ENCODE assay signal across 9 cellular contexts in the genomic region with DNA sequence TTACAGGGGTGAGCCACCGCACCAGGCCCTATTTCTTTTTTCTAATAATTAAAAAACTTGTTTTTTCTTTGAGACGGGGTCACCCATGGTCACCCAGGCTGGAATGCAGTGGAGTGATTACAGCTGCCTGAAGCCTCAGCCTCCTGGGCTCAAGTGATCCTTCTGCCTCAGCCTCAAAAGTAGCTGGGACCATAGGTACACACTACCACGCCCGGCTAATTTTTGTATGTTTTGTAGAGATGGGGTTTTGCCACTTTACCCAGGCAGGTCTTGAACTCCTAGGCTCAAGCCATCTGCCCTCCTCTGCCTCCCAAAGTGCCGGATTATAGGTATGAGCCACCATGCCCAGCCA. TPM values are rescaled to one million over a fixed set of nuclear protein-coding genes. Genes with fewer than 3 reads are reported as not detected.
DNase-seq lines count a peak whose midpoint lies in the region; ATAC-seq and TF ChIP-seq lines count a peak whose summit lies in the region.
"Had no signal": no experiment of that assay in that cellular context is flagged by ENCODE, and none has a peak within 500 bp of the region (broad histone marks: within the 10 kb centered on the region; RNA-seq: fewer than 3 reads in every experiment).

No MANE protein-coding gene starts in this region.

- H3K36me3 Mint-ChIP-seq in activated T-cell treated with anti-CD3 and anti-CD28 coated beads, Interleukin-2, amount 50 U/mL, for 4 hours (ENCODE audit: insufficient read depth) = peaks cover 2% of the 10 kb centered on the region
- H3K36me3 Mint-ChIP-seq in activated B cell treated with CpG ODN at 0.5 μM for 24 hours (ENCODE audit: low read depth) = no peaks in the 10 kb centered on the region
- H3K36me3 Mint-ChIP-seq in immature natural killer cell = no peaks in the 10 kb centered on the region

- no peaks in the 10 kb centered on the region for H3K9me3 Mint-ChIP-seq in activated T-cell treated with anti-CD3 and anti-CD28 coated beads, Interleukin-2, amount 50 U/mL, for 4 hours
- H3K9me3 Mint-ChIP-seq in activated B cell treated with CpG ODN at 0.5 μM for 24 hours (no peaks in the 10 kb centered on the region), immature natural killer cell (no peaks in the 10 kb centered on the region)
- H3K9me3 Mint-ChIP-seq: stimulated activated naive CD8-positive, alpha-beta T cell treated with anti-CD3 and anti-CD28 coated beads, Interleukin-15, Interleukin-2, amounts not matched to agents 100 ng/mL and 50 ng/mL, for 24 hours had no signal

- H3K27me3 Mint-ChIP-seq in activated T-cell treated with anti-CD3 and anti-CD28 coated beads, Interleukin-2, amount 50 U/mL, for 4 hours (ENCODE audit: low read depth) = no peaks in the 10 kb centered on the region
- H3K27me3 Mint-ChIP-seq in activated B cell treated with CpG ODN at 0.5 μM for 24 hours (no peaks in the 10 kb centered on the region), immature natural killer cell (ENCODE audit: low read depth in 3 of 3) (peaks cover 0 to 5% (median 1%) of the 10 kb centered on the region in 3 donors)
- H3K27me3 Mint-ChIP-seq: stimulated activated naive CD8-positive, alpha-beta T cell treated with anti-CD3 and anti-CD28 coated beads, Interleukin-15, Interleukin-2, amounts not matched to agents 100 ng/mL and 50 ng/mL, for 24 hours had no signal

- POLR2A ChIA-PET in activated B cell treated with CpG ODN at 0.5 μM for 24 hours (lab: Charles Lee) = no interaction called here

- H3K4me1 Mint-ChIP-seq in activated T-cell treated with anti-CD3 and anti-CD28 coated beads, Interleukin-2, amount 50 U/mL, for 4 hours (ENCODE audit: low read depth) = peaks cover 31% of the 10 kb centered on the region
- H3K4me1 Mint-ChIP-seq in activated B cell treated with CpG ODN at 0.5 μM for 24 hours (peaks cover 34% of the 10 kb centered on the region), immature natural killer cell (peaks cover 28 to 30% of the 10 kb centered on the region in 2 donors)

- peak overlapping the region; percentile 77 for H3K4me3 Mint-ChIP-seq in activated T-cell treated with anti-CD3 and anti-CD28 coated beads, Interleukin-2, amount 50 U/mL, for 4 hours
- peak overlapping the region; percentile 58 for H3K4me3 Mint-ChIP-seq in activated B cell treated with CpG ODN at 0.5 μM for 24 hours
- peak overlapping the region in 4 of 5 donors; percentile 7 to 88 (median 86) for H3K4me3 Mint-ChIP-seq in immature natural killer cell

- H3K27ac Mint-ChIP-seq in activated B cell treated with CpG ODN at 0.5 μM for 24 hours = peak overlapping the region; percentile 1
- peak overlapping the region in 3 of 6 donors; percentile 27 to 77 (median 57) for H3K27ac Mint-ChIP-seq in immature natural killer cell
- H3K27ac Mint-ChIP-seq: stimulated activated naive CD8-positive, alpha-beta T cell treated with anti-CD3 and anti-CD28 coated beads, Interleukin-15, Interleukin-2, amounts not matched to agents 100 ng/mL and 50 ng/mL, for 24 hours had no signal

- peak overlapping the region; percentile 81 for H3K27ac ChIP-seq in substantia nigra (ENCODE audit: low read depth, low read length, poor library complexity, severe bottlenecking)

- no peak for ATAC-seq in activated T-cell treated with anti-CD3 and anti-CD28 coated beads, Interleukin-2, amount 50 U/mL, for 4 hours
- ATAC-seq in activated B cell treated with CpG ODN at 0.5 μM for 24 hours (ENCODE audit: low read depth) (no peak), HG03108 (IDR thresholded peaks at IDR 0.05; ENCODE audit: unreplicated experiment) (no peak)

- CTCF ChIA-PET in activated B cell treated with CpG ODN at 0.5 μM for 24 hours (lab: Charles Lee) = no interaction called here

- no peak for DNase-seq in activated T-cell treated with anti-CD3 and anti-CD28 coated beads, Interleukin-2, amount 50 U/mL, for 4 hours
- no peak for DNase-seq in activated T-cell treated with anti-CD3 and anti-CD28 coated beads, Interleukin-2, amount 50 U/mL, for 48 hours
- DNase-seq in activated B cell treated with CpG ODN at 0.5 μM for 24 hours = no peak
- DNase-seq in immature natural killer cell = no peak
- no peak for DNase-seq in substantia nigra (lab: John Stamatoyannopoulos, UW)
- DNase-seq in NCI-H1048 (lab: John Stamatoyannopoulos, UW) = no peak
- no peak for DNase-seq in medulla oblongata (ENCODE audit: extremely low spot score)

- no peak for TF ChIP-seq CTCF in activated B cell treated with CpG ODN at 0.5 μM for 24 hours (IDR thresholded peaks at IDR 0.05)

- intact Hi-C loops in activated B cell treated with CpG ODN at 0.5 μM for 24 hours (cut with micrococcal nuclease) = loop anchor here (1.0 kb wide), 1 partner anchor 91 kb away; the partner anchor contains the start of gene DCP1A

RNA-seq across cellular contexts. Expression of gene TKT, which starts 0.9 kb away (rescaled TPM):
- total RNA-seq in activated T-cell treated with anti-CD3 and anti-CD28 coated beads, Interleukin-2, amount 50 U/mL, for 4 hours = 100 to 1,000 TPM; 287 to 334 (median 331) TPM
- total RNA-seq in activated B cell treated with CpG ODN at 0.5 μM for 24 hours = 154 TPM in 2 replicates
- polyA plus RNA-seq in immature natural killer cell = 10 to 100 TPM; 52.6 to 75.2 (median 69.3) TPM
